28 cellular contexts compared by ENCODE assay signal in genomic region chr7:52539414-52539813, GRCh38.
"Had no signal": no experiment of that assay in that cellular context is flagged by ENCODE, and none has a peak within 500 bp of the region (broad histone marks: within the 10 kb centered on the region; RNA-seq: fewer than 3 reads in every experiment).

No MANE protein-coding gene starts in this region.

- H3K4me2 ChIP-seq: neural progenitor cell, smooth muscle cell had no signal

- H3K4me1 ChIP-seq: neural progenitor cell, parathyroid adenoma, psoas muscle, spleen, suprapubic skin, testis, tibial artery, transverse colon, upper lobe of right lung, uterus had no signal

- H3K79me2 ChIP-seq: parathyroid adenoma had no signal

- H3K9ac ChIP-seq: neural progenitor cell, parathyroid adenoma had no signal

- ATAC-seq: natural killer cell; psoas muscle; right cardiac atrium; sciatic nerve; stimulated activated memory B cell treated with anti-CD40 and anti-IgM and Interleukin-4, amounts not matched to agents 10 μg/mL and 1 μg/mL and 100 μg/mL, for 72 hours; stimulated activated naive CD8-positive, alpha-beta T cell treated with anti-CD3 and anti-CD28 coated beads, Interleukin-15, amount 100 ng/mL, for 72 hours; stimulated activated naive CD8-positive, alpha-beta T cell treated with anti-CD3 and anti-CD28 coated beads, Interleukin-15, Interleukin-2, amounts not matched to agents 100 U/mL and 50 U/mL, for 24 hours; upper lobe of right lung had no signal

- H3K9me3 ChIP-seq: ovary, psoas muscle, testis, tibial artery, transverse colon, upper lobe of right lung, uterus had no signal

- H3K27ac ChIP-seq: neural progenitor cell, ovary, parathyroid adenoma, psoas muscle, skin epidermis, spleen, suprapubic skin, testis, tibial artery, transverse colon, upper lobe of right lung, uterus had no signal

- DNase-seq: natural killer cell; occipital lobe; ovary; posterior cingulate gyrus; psoas muscle; spleen; stimulated activated CD4-positive, alpha-beta T cell treated with anti-CD3 and anti-CD28 coated beads, Interleukin-12 subunit alpha, Interleukin-12 subunit beta, amount 100 ng/mL, for 4 hours; stimulated activated CD4-positive, alpha-beta T cell treated with anti-CD3 and anti-CD28 coated beads, Interleukin-1b, Interleukin-23, amount 100 ng/mL, for 48 hours; stimulated activated CD4-positive, alpha-beta T cell treated with anti-CD3 and anti-CD28 coated beads, Interleukin-4, amount 100 ng/mL, for 1 hour; stimulated activated CD4-positive, alpha-beta T cell treated with anti-CD3 and anti-CD28 coated beads, Interleukin-4, amount 100 ng/mL, for 4 hours; stimulated activated CD8-positive, alpha-beta memory T cell treated with anti-CD3 and anti-CD28 coated beads, Interleukin-4, amount 100 ng/mL, for 48 hours; stimulated activated naive CD4-positive, alpha-beta T cell; stimulated activated naive CD8-positive, alpha-beta T cell treated with anti-CD3 and anti-CD28 coated beads, Interleukin-15, amount 100 ng/mL, for 72 hours; stimulated activated naive CD8-positive, alpha-beta T cell treated with anti-CD3 and anti-CD28 coated beads, Interleukin-15, Interleukin-2, amounts not matched to agents 100 U/mL and 50 U/mL, for 24 hours; substantia nigra; testis; tibial artery; transverse colon; upper lobe of right lung; uterus had no signal

- H3K4me3 ChIP-seq: neural progenitor cell, ovary, psoas muscle, skin epidermis, smooth muscle cell, spleen, suprapubic skin, testis, tibial artery, transverse colon, upper lobe of right lung, uterus had no signal

- H3K36me3 ChIP-seq: neural progenitor cell, ovary, spleen, suprapubic skin, tibial artery, transverse colon, upper lobe of right lung, uterus had no signal

- H3K27me3 ChIP-seq: neural progenitor cell, ovary, spleen, suprapubic skin, testis, tibial artery, transverse colon, upper lobe of right lung, uterus had no signal

- H2AFZ ChIP-seq: neural progenitor cell, parathyroid adenoma had no signal
